26 cellular contexts compared by ENCODE assay signal in genomic region chr4:171896426-171896825, GRCh38.
"Had no signal": no experiment of that assay in that cellular context is flagged by ENCODE, and none has a peak within 500 bp of the region (broad histone marks: within the 10 kb centered on the region; RNA-seq: fewer than 3 reads in every experiment).

No MANE protein-coding gene starts in this region.

- ATAC-seq: activated CD4-positive, CD25-positive, alpha-beta regulatory T cell treated with anti-CD3 and anti-CD28 coated beads, Interleukin-2, amount 50 U/mL, for 24 hours; activated CD8-positive, alpha-beta T cell treated with anti-CD3 and anti-CD28 coated beads, Interleukin-2, amount 10 ng/mL, durations not matched to agents 7 days and 5 days; activated naive CD4-positive, alpha-beta T cell treated with anti-CD3 and anti-CD28 coated beads, Interleukin-2, amount 50 U/mL, for 72 hours; activated naive CD8-positive, alpha-beta T cell treated with anti-CD3 and anti-CD28 coated beads, Interleukin-2, amount 50 U/mL, for 24 hours; Panc1; Right ventricle myocardium inferior had no signal

- DNase-seq: activated CD4-positive, alpha-beta T cell treated with anti-CD3 and anti-CD28 coated beads for 4 hours; activated CD4-positive, alpha-beta T cell treated with anti-CD3 and anti-CD28 coated beads, Interleukin-2, amount 50 U/mL, for 4 hours; activated CD8-positive, alpha-beta memory T cell treated with anti-CD3 and anti-CD28 coated beads, Interleukin-2, amount 50 U/mL, for 48 hours; activated CD8-positive, alpha-beta T cell treated with anti-CD3 and anti-CD28 coated beads, Interleukin-2, amount 10 ng/mL, durations not matched to agents 7 days and 5 days; activated effector memory CD4-positive, alpha-beta T cell treated with Interleukin-2 at 50 U/mL for 16 hours; activated naive CD4-positive, alpha-beta T cell treated with Interleukin-2 at 50 U/mL for 16 hours; activated naive CD8-positive, alpha-beta T cell treated with anti-CD3 and anti-CD28 coated beads, Interleukin-2, amount 50 U/mL, for 24 hours; activated T-cell treated with anti-CD3 and anti-CD28 coated beads, Interleukin-2, amount 50 U/mL, for 1 hour; amygdala; Karpas-422; NCI-H1048; NCI-H146; NCI-H187 treated with DMSO at 0.1 percent for 48 hours; NCI-H2081 treated with DMSO at 0.1 percent for 48 hours; NCI-H446 treated with DMSO at 0.1 percent for 48 hours; NCI-H524 treated with DMSO at 0.1 percent for 48 hours; NCI-H748 treated with DMSO at 0.1 percent for 48 hours; RPMI8226; SK-N-SH; T-helper 1 cell; WERI-Rb-1 had no signal

- H3K9me3 ChIP-seq: SK-N-SH had no signal

- FAIRE-seq: astrocyte had no signal

- H3K36me3 ChIP-seq: WERI-Rb-1 had no signal

- H3K27ac ChIP-seq: WERI-Rb-1 had no signal
